8 cellular contexts compared by ENCODE assay signal in genomic region chr2:69798909-69799526, GRCh38. TPM values are rescaled to one million over a fixed set of nuclear protein-coding genes. Genes with fewer than 3 reads are reported as not detected.
DNase-seq lines count a peak whose midpoint lies in the region; ATAC-seq and TF ChIP-seq lines count a peak whose summit lies in the region.

No MANE protein-coding gene starts in this region.

- no peaks in the 10 kb centered on the region for H4K20me1 ChIP-seq in osteoblast (ENCODE audit: insufficient read depth, low read length)

- H3K4me2 ChIP-seq in osteoblast (ENCODE audit: insufficient read depth, low read length) = peak overlapping the region; percentile 81

- H3K4me1 ChIP-seq in osteoblast (ENCODE audit: insufficient read depth, low read length) = peaks cover 16% of the 10 kb centered on the region

- no peaks in the 10 kb centered on the region for H3K9me3 ChIP-seq in osteoblast (ENCODE audit: low read depth, low read length)

- H3K27ac ChIP-seq in epithelial cell of prostate = peak overlapping the region; percentile 71
- H3K27ac ChIP-seq in osteoblast (ENCODE audit: low read depth, low read length) = peak overlapping the region; percentile 78

- no peaks in the 10 kb centered on the region for H3K36me3 ChIP-seq in osteoblast (ENCODE audit: insufficient read depth, low read length)

- H3K79me2 ChIP-seq in osteoblast (ENCODE audit: insufficient read depth, low read length) = no peaks in the 10 kb centered on the region

- H3K4me3 ChIP-seq in osteoblast (ENCODE audit: insufficient read depth, low read length) = peak overlapping the region; percentile 66

- TF ChIP-seq CTCF in osteoblast (IDR thresholded peaks at IDR 0.05; ENCODE audit: extremely low read depth, low read depth, low read length) = no peak

- peak; percentile 26 for DNase-seq in NAMALWA (ENCODE audit: low spot score)
- peak; percentile 66 for DNase-seq in epithelial cell of prostate (ENCODE audit: low read depth, low spot score)
- DNase-seq in osteoblast (ENCODE audit: insufficient read length, low spot score, missing footprints) = peak; percentile 77
- DNase-seq in cerebellar nuclear complex (lab: John Stamatoyannopoulos, UW) = no peak
- no peak for DNase-seq in NCI-H1694 treated with DMSO at 0.1 percent for 48 hours (lab: John Stamatoyannopoulos, UW)
- DNase-seq in putamen (ENCODE audit: low spot score) = no peak
- no peak for DNase-seq in SIG-M5 (lab: John Stamatoyannopoulos, UW)

- peak; percentile 44 for ATAC-seq in GM19455 (IDR thresholded peaks at IDR 0.05; ENCODE audit: unreplicated experiment)

- peak overlapping the region; percentile 60 for H2AFZ ChIP-seq in osteoblast (ENCODE audit: low read length)

- no peaks in the 10 kb centered on the region for H3K27me3 ChIP-seq in osteoblast (ENCODE audit: insufficient read depth, low read length)

RNA-seq across cellular contexts. Expression of gene GMCL1, which starts 30.4 kb away (rescaled TPM):
- total RNA-seq in osteoblast = 8.7 and 11.2 TPM in 2 replicates

RNA-seq across cellular contexts. Expression of gene ANXA4, which starts 57.1 kb away (rescaled TPM):
- total RNA-seq in osteoblast = 38.4 and 43.9 TPM in 2 replicates

Comparison
In these comparisons a context has a peak if more than half of its experiments do, and no peak if none do; other contexts are left out.
1. DNase-seq: peak in NAMALWA (single experiment), epithelial cell of prostate (single experiment) and osteoblast (single experiment); none in cerebellar nuclear complex (0 of 2), NCI-H1694 treated with DMSO at 0.1 percent for 48 hours (single experiment), putamen (single experiment) and SIG-M5 (single experiment).